Comparison of ENCODE assay signal across 8 cellular contexts in genomic region chr7:100584046-100584676, GRCh38. TPM values are rescaled to one million over a fixed set of nuclear protein-coding genes. Genes with fewer than 3 reads are reported as not detected.
DNase-seq lines count a peak whose midpoint lies in the region; FAIRE-seq and TF ChIP-seq lines count a peak whose summit lies in the region.

No MANE protein-coding gene starts in this region.

- H3F3A ChIP-seq in Loucy (ENCODE audit: low read depth), result peaks cover 8% of the 10 kb centered on the region; the same call in 1 of the 2 replicates

- TF ChIP-seq CTCF in Loucy (conservative IDR thresholded peaks at IDR 0.05; ENCODE audit: low read length) (no peak), mammary epithelial cell (conservative IDR thresholded peaks at IDR 0.05 in 1 of 2, IDR thresholded peaks at IDR 0.05 in 1 of 2; ENCODE audit: extremely low read depth in 1 of 2, insufficient read depth in 1 of 2, low read depth in 1 of 2, low read length in 2 of 2) (no peak)

- peak overlapping the region; percentile 94 to 100 (median 99) for H3K4me2 ChIP-seq in BLaER1 treated with 17β-estradiol and CSF1 and Interleukin-3, amounts not matched to agents 10 nM and 100 nM
- H3K4me2 ChIP-seq in Loucy (ENCODE audit: low read depth, low read length, poor library complexity, severe bottlenecking), result peak overlapping the region; percentile 99
- peak overlapping the region; percentile 77 for H3K4me2 ChIP-seq in mammary epithelial cell (ENCODE audit: insufficient read depth, low read depth, low read length)

- H3K4me1 ChIP-seq in BLaER1 treated with 17β-estradiol and CSF1 and Interleukin-3, amounts not matched to agents 10 nM and 100 nM, result peaks cover 40 to 50% (median 45%) of the 10 kb centered on the region in 10 experiments
- peaks cover 19% of the 10 kb centered on the region for H3K4me1 ChIP-seq in Loucy (ENCODE audit: insufficient read depth, low read length, poor library complexity, severe bottlenecking)
- peaks cover 20% of the 10 kb centered on the region for H3K4me1 ChIP-seq in mammary epithelial cell (ENCODE audit: insufficient read depth, low read length)
- H3K4me1 ChIP-seq in mucosa of stomach (ENCODE audit: control insufficient read depth, insufficient read depth, low read length), result peaks cover 39% of the 10 kb centered on the region

- peaks cover 33 to 39% (median 36%) of the 10 kb centered on the region in 11 experiments for H3K36me3 ChIP-seq in BLaER1 treated with 17β-estradiol and CSF1 and Interleukin-3, amounts not matched to agents 10 nM and 100 nM
- peaks cover 30% of the 10 kb centered on the region; the same call in 1 of the 2 replicates for H3K36me3 ChIP-seq in Loucy (ENCODE audit: insufficient read depth, low read length)
- peaks cover 4% of the 10 kb centered on the region for H3K36me3 ChIP-seq in mammary epithelial cell (ENCODE audit: insufficient read depth, low read length)
- peaks cover 22% of the 10 kb centered on the region for H3K36me3 ChIP-seq in mucosa of stomach (ENCODE audit: control insufficient read depth, insufficient read depth, low read length)

- FAIRE-seq in HTR-8/SVneo (lab: Jason Lieb, UNC), result no peak

- H3K4me3 ChIP-seq in BLaER1 treated with 17β-estradiol and CSF1 and Interleukin-3, amounts not matched to agents 10 nM and 100 nM, result peak overlapping the region; percentile 84 to 99 (median 94)
- H3K4me3 ChIP-seq in Loucy (ENCODE audit: low read length, poor library complexity, severe bottlenecking), result peak overlapping the region; percentile 97
- H3K4me3 ChIP-seq in mammary epithelial cell (replicated peaks in 1 of 3; ENCODE audit: insufficient read depth in 1 of 3, low read depth in 2 of 3, low read length in 3 of 3), result peak overlapping the region in 2 of 3 experiments; percentile 80 to 98
- peak overlapping the region; percentile 66 for H3K4me3 ChIP-seq in mucosa of stomach (ENCODE audit: low read length)

- H3K27ac ChIP-seq in BLaER1 treated with 17β-estradiol and CSF1 and Interleukin-3, amounts not matched to agents 10 nM and 100 nM, result peak overlapping the region; percentile 66 to 98 (median 94)
- H3K27ac ChIP-seq in mammary epithelial cell (ENCODE audit: insufficient read depth, low read depth, low read length), result no peak overlapping the region

- no TSS peak for BruUV-seq in mammary epithelial cell (replicated peaks; lab: Mats Ljungman, UMichigan)

- no peaks in the 10 kb centered on the region for H3K27me3 ChIP-seq in BLaER1 treated with 17β-estradiol and CSF1 and Interleukin-3, amounts not matched to agents 10 nM and 100 nM
- no peaks in the 10 kb centered on the region for H3K27me3 ChIP-seq in Loucy (ENCODE audit: insufficient read depth, low read length, poor library complexity, severe bottlenecking)
- no peaks in the 10 kb centered on the region for H3K27me3 ChIP-seq in mammary epithelial cell (ENCODE audit: insufficient read depth, low read length)
- H3K27me3 ChIP-seq in mucosa of stomach (ENCODE audit: control insufficient read depth, insufficient read depth, low read length), result no peaks in the 10 kb centered on the region

- DNase-seq in mammary epithelial cell (no peak), HTR-8/SVneo (ENCODE audit: insufficient read length, low spot score) (no peak), 8988T (no peak), NCI-H1436 treated with DMSO at 0.1 percent for 48 hours (lab: John Stamatoyannopoulos, UW) (no peak)
- no peak for DNase-seq in stimulated activated CD4-positive, alpha-beta T cell treated with anti-CD3 and anti-CD28 coated beads, Interleukin-4, amount 100 ng/mL, for 4 hours

- H3K79me2 ChIP-seq in Loucy (ENCODE audit: insufficient read depth, low read length) (peaks cover 58% of the 10 kb centered on the region), mammary epithelial cell (ENCODE audit: insufficient read depth, low read length) (peaks cover 29% of the 10 kb centered on the region)

- peak overlapping the region; percentile 90 to 98 (median 95) for H3K9ac ChIP-seq in BLaER1 treated with 17β-estradiol and CSF1 and Interleukin-3, amounts not matched to agents 10 nM and 100 nM
- peak overlapping the region; percentile 96 for H3K9ac ChIP-seq in Loucy (ENCODE audit: low read depth, low read length, poor library complexity, severe bottlenecking)
- H3K9ac ChIP-seq in mammary epithelial cell (ENCODE audit: insufficient read depth, low read length), result no peak overlapping the region
- peak overlapping the region; percentile 84 for H3K9ac ChIP-seq in mucosa of stomach (ENCODE audit: low read length)

- WGBS in mammary epithelial cell (ENCODE audit: low coverage, missing lambda C conversion rate), result 65% methylated on average over 10 of the region's 15 CpGs

- H3K9me3 ChIP-seq in BLaER1 treated with 17β-estradiol and CSF1 and Interleukin-3, amounts not matched to agents 10 nM and 100 nM (replicated peaks in 1 of 11), result no peaks in the 10 kb centered on the region
- H3K9me3 ChIP-seq in Loucy (ENCODE audit: insufficient read depth, low read depth, low read length) (no peaks in the 10 kb centered on the region), mammary epithelial cell (replicated peaks; ENCODE audit: insufficient read depth, low read length) (no peaks in the 10 kb centered on the region), mucosa of stomach (ENCODE audit: control insufficient read depth, low read length) (no peaks in the 10 kb centered on the region)

- H2AFZ ChIP-seq in Loucy (ENCODE audit: low read length) (no peak overlapping the region; the same call in 1 of the 2 replicates), mammary epithelial cell (ENCODE audit: low read depth, low read length) (no peak overlapping the region)

- dilution Hi-C loops in mammary epithelial cell (cut with HindIII; ENCODE audit: low sequenced_read_pairs), result no loop called here

- in situ Hi-C loops in mammary epithelial cell (cut with MboI; ENCODE audit: low sequenced_read_pairs in 2 of 2), result loop anchor here in 1 of 2 donors (10.0 kb wide), 1 partner anchor 109 kb away; the partner anchor contains the start of gene TSC22D4

- peaks cover 44 to 61% (median 52%) of the 10 kb centered on the region in 11 experiments for H4K20me1 ChIP-seq in BLaER1 treated with 17β-estradiol and CSF1 and Interleukin-3, amounts not matched to agents 10 nM and 100 nM
- H4K20me1 ChIP-seq in Loucy (ENCODE audit: insufficient read depth, low read length, poor library complexity, severe bottlenecking) (peaks cover 45% of the 10 kb centered on the region), mammary epithelial cell (ENCODE audit: insufficient read depth, low read length) (no peaks in the 10 kb centered on the region)

- intact Hi-C loops in mammary epithelial cell (cut with micrococcal nuclease), result no loop called here

- CTCF ChIA-PET in mammary epithelial cell (lab: Charles Lee; ENCODE audit: low non-redundant PET), result no interaction called here

- H3K9me2 ChIP-seq in Loucy (replicated peaks; ENCODE audit: low read depth, low read length), result no peaks in the 10 kb centered on the region

RNA-seq across cellular contexts. Expression of gene LRCH4, which starts 1.8 kb away (rescaled TPM):
- 10 to 100 TPM in 1 of 2 donors, 1 to 10 TPM in 1; 7.8 to 29.1 TPM for total RNA-seq in mammary epithelial cell
- polyA plus RNA-seq in mammary epithelial cell, result 8.1 TPM
- polyA minus RNA-seq in mammary epithelial cell, result 6.0 TPM

RNA-seq across cellular contexts. Expression of gene FBXO24, which starts 2.0 kb away (rescaled TPM):
- under 1 TPM; 0.17 to 0.45 TPM for total RNA-seq in mammary epithelial cell
- 0.44 TPM for polyA plus RNA-seq in mammary epithelial cell
- polyA minus RNA-seq in mammary epithelial cell, result not detected

RNA-seq across cellular contexts. Expression of gene SAP25, which starts 10.5 kb away (rescaled TPM):
- total RNA-seq in mammary epithelial cell, result 1 to 10 TPM in 1 of 2 donors, not detected in 1; 2.0 TPM
- polyA plus RNA-seq in mammary epithelial cell, result 0.18 TPM
- not detected for polyA minus RNA-seq in mammary epithelial cell

RNA-seq across cellular contexts. Expression of gene PCOLCE, which starts 18.0 kb away (rescaled TPM):
- total RNA-seq in mammary epithelial cell, result 1 to 10 TPM in 1 of 2 donors, under 1 TPM in 1; 0.67 to 6.9 TPM
- polyA plus RNA-seq in mammary epithelial cell, result 0.86 TPM
- not detected for polyA minus RNA-seq in mammary epithelial cell

RNA-seq across cellular contexts. Expression of gene MOSPD3, which starts 28.2 kb away (rescaled TPM):
- 10 to 100 TPM in 1 of 2 donors, 1 to 10 TPM in 1; 6.8 to 16.3 TPM for total RNA-seq in mammary epithelial cell
- 15.7 TPM for polyA plus RNA-seq in mammary epithelial cell
- polyA minus RNA-seq in mammary epithelial cell, result 11.3 TPM
